Comparison of ENCODE assay signal across 22 cellular contexts in the genomic region with DNA sequence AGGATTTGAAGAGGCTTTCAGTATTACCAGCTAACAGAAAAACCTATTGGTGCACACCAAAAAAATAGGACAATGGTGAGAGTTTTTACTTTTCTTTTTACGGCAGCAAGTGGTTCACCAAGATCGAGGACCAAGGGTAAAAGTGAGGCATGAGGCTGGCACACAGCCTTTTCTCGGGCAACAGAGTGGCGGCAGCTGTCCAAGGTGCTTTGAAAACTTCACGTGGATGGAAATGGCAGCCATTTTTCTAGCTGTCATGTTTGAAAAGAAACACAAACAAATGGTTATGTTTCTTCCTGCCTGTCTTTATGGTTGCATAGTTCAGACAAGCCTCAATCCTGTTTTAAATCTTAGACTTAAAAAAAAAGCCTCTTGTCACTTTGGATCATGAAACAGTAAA.
"Had no signal": no experiment of that assay in that cellular context is flagged by ENCODE, and none has a peak within 500 bp of the region (broad histone marks: within the 10 kb centered on the region; RNA-seq: fewer than 3 reads in every experiment).

No MANE protein-coding gene starts in this region.

- H3K27ac ChIP-seq: adrenal gland, breast epithelium, VCaP had no signal

- H3K36me3 ChIP-seq: adrenal gland, breast epithelium had no signal

- DNase-seq: activated CD4-positive, alpha-beta T cell treated with anti-CD3 and anti-CD28 coated beads for 36 hours; activated CD8-positive, alpha-beta memory T cell treated with anti-CD3 and anti-CD28 coated beads, Interleukin-2, amount 50 U/mL, for 4 hours; activated CD8-positive, alpha-beta T cell treated with anti-CD3 and anti-CD28 coated beads for 36 hours; activated naive CD4-positive, alpha-beta T cell treated with anti-CD3 and anti-CD28 coated beads, Interleukin-2, amount 50 U/mL, for 16 hours; activated naive CD8-positive, alpha-beta T cell treated with anti-CD3 and anti-CD28 coated beads, Interleukin-2, amount 10 ng/mL, durations not matched to agents 7 days and 5 days; activated T-cell treated with anti-CD3 and anti-CD28 coated beads, Interleukin-2, amount 50 U/mL, for 72 hours; adrenal gland; anterior cingulate cortex; caudate nucleus; MV-4-11; NCI-H1092 treated with DMSO at 0.1 percent for 48 hours; NCI-H1417 treated with DMSO at 0.1 percent for 48 hours; NCI-H1694; NCI-H2029; NCI-H345; NCI-H510A; NCI-H526 treated with DMSO at 0.1 percent for 48 hours; NCI-H82; SIG-M5; T-helper 1 cell had no signal

- H3K27me3 ChIP-seq: adrenal gland, breast epithelium had no signal

- H3K4me3 ChIP-seq: adrenal gland, breast epithelium had no signal

- H3K9me3 ChIP-seq: adrenal gland, breast epithelium had no signal

- H3K4me1 ChIP-seq: adrenal gland, breast epithelium had no signal

- ATAC-seq: activated CD4-positive, alpha-beta T cell treated with anti-CD3 and anti-CD28 coated beads for 36 hours; activated CD8-positive, alpha-beta T cell treated with anti-CD3 and anti-CD28 coated beads for 36 hours; activated T-cell treated with anti-CD3 and anti-CD28 coated beads, Interleukin-2, amount 50 U/mL, for 72 hours had no signal
